9 cellular contexts compared by ENCODE assay signal in genomic region chr3:156664285-156665178, GRCh38. TPM values are rescaled to one million over a fixed set of nuclear protein-coding genes. Genes with fewer than 3 reads are reported as not detected.
A peak's percentile ranks its signal among the peaks of the same experiment; 100 is the strongest.
DNase-seq lines count a peak whose midpoint lies in the region; ATAC-seq and TF ChIP-seq lines count a peak whose summit lies in the region.
"Had no signal": no experiment of that assay in that cellular context is flagged by ENCODE, and none has a peak within 500 bp of the region (broad histone marks: within the 10 kb centered on the region; RNA-seq: fewer than 3 reads in every experiment).

No MANE protein-coding gene starts in this region.

- H3K9ac ChIP-seq in fibroblast of lung (ENCODE audit: insufficient read depth, low read length) (no peak overlapping the region), H9 (ENCODE audit: extremely low read depth, insufficient read length, low read length) (no peak overlapping the region)

- H3K56ac ChIP-seq in H9 (ENCODE audit: insufficient read length, low read depth, low read length) = no peak overlapping the region

- H3K36me3 ChIP-seq in fibroblast of lung (ENCODE audit: control insufficient read depth, insufficient read depth, low read length) = no peaks in the 10 kb centered on the region

- H3K27ac Mint-ChIP-seq in H9 = no peak overlapping the region

- H3K23ac ChIP-seq in H9 (ENCODE audit: insufficient read length, low read depth, low read length) = no peak overlapping the region

- no peaks in the 10 kb centered on the region for H3K9me3 Mint-ChIP-seq in H9

- no peak for TF ChIP-seq CTCF in GM13976 (IDR thresholded peaks at IDR 0.05; ENCODE audit: borderline replicate concordance, control extremely low read depth, extremely low read depth, insufficient read depth, missing control alignments)
- TF ChIP-seq CTCF in fibroblast of lung (conservative IDR thresholded peaks at IDR 0.05 in 1 of 2, IDR thresholded peaks at IDR 0.05 in 1 of 2; ENCODE audit: low read depth in 1 of 2, low read length in 2 of 2) = no peak
- TF ChIP-seq CTCF in H9 (conservative IDR thresholded peaks at IDR 0.05) = no peak

- H2BK120ac ChIP-seq in H9 (ENCODE audit: low read depth, low read length, poor library complexity, severe bottlenecking) = no peak overlapping the region

- peak overlapping the region; percentile 56 for H3K4me2 ChIP-seq in fibroblast of lung (ENCODE audit: extremely low read depth, insufficient read depth, low read length)
- no peak overlapping the region for H3K4me2 ChIP-seq in H9 (ENCODE audit: insufficient read depth, insufficient read length, low read length)

- peak; percentile 51 for DNase-seq in GM13976 (ENCODE audit: low spot score)
- DNase-seq in fibroblast of lung (ENCODE audit: low read depth in 2 of 2) = no peak
- no peak for DNase-seq in H9
- DNase-seq in stimulated activated CD4-positive, alpha-beta T cell treated with anti-CD3 and anti-CD28 coated beads, Interleukin-4, amount 100 ng/mL, for 1 hour = no peak
- DNase-seq in NCI-H1092 (lab: John Stamatoyannopoulos, UW) = no peak

- peak; percentile 76 for ATAC-seq in GM21381 (IDR thresholded peaks at IDR 0.05; ENCODE audit: unreplicated experiment)
- peak; percentile 79 for ATAC-seq in HG03432 (IDR thresholded peaks at IDR 0.05; ENCODE audit: unreplicated experiment)
- ATAC-seq in esophagus mucosa = no peak

- H2BK5ac ChIP-seq in H9 (ENCODE audit: insufficient read length, low read length) = no peak overlapping the region

- H3K27me3 ChIP-seq in fibroblast of lung (ENCODE audit: control insufficient read depth, insufficient read depth, low read length) (no peaks in the 10 kb centered on the region), H9 (ENCODE audit: insufficient read depth, low read length) (no peaks in the 10 kb centered on the region)

- H2BK15ac ChIP-seq in H9 (ENCODE audit: low read depth, low read length) = no peak overlapping the region

- H2AK5ac ChIP-seq in H9 (ENCODE audit: insufficient read length, low read length) = no peak overlapping the region

- no peaks in the 10 kb centered on the region for H3K36me3 Mint-ChIP-seq in H9 (ENCODE audit: insufficient read depth in 1 of 3, low read depth in 3 of 3)

- H2BK12ac ChIP-seq in H9 (ENCODE audit: insufficient read length, low read depth, low read length) = no peak overlapping the region

- no CpG with 5 or more reads among the region's 5 CpGs for WGBS in H9 (ENCODE audit: extremely low coverage, insufficient read length, low lambda C conversion rate)

- no peak overlapping the region for H3K4me3 ChIP-seq in fibroblast of lung (replicated peaks in 1 of 4; ENCODE audit: control extremely low read depth in 1 of 4, insufficient read depth in 1 of 4, low read depth in 3 of 4, low read length in 4 of 4)
- H3K4me3 ChIP-seq: lung had no signal

- H3K79me1 ChIP-seq in H9 (ENCODE audit: insufficient read depth, low read depth, low read length, poor library complexity, severe bottlenecking) = no peaks in the 10 kb centered on the region

- H2AFZ ChIP-seq in fibroblast of lung (ENCODE audit: low read length) (no peak overlapping the region), H9 (ENCODE audit: low read length) (no peak overlapping the region)

- H4K91ac ChIP-seq in H9 (ENCODE audit: insufficient read length, low read depth, low read length) = no peak overlapping the region

- no peak overlapping the region for H3K27ac ChIP-seq in fibroblast of lung (ENCODE audit: insufficient read depth, low read length)
- no peak overlapping the region for H3K27ac ChIP-seq in H9 (ENCODE audit: insufficient read length, low read depth, low read length)

- in situ Hi-C loops in GM13976 (cut with MboI; ENCODE audit: low sequenced_read_pairs, unreplicated experiment) = loop anchor here (10.0 to 25.0 kb wide), 2 partner anchors 120 to 502 kb away; no protein-coding TSS in a partner anchor

- H3T11ph ChIP-seq in H9 (ENCODE audit: low read length) = no peak overlapping the region

- H3K9me3 ChIP-seq in fibroblast of lung (ENCODE audit: control insufficient read depth, insufficient read depth, low read depth, low read length) (no peaks in the 10 kb centered on the region), H9 (ENCODE audit: control insufficient read depth, low read depth, low read length) (no peaks in the 10 kb centered on the region)

- no peak overlapping the region for H2BK20ac ChIP-seq in H9 (ENCODE audit: low read depth, low read length, poor library complexity, severe bottlenecking)

- H4K20me1 ChIP-seq in fibroblast of lung (ENCODE audit: control insufficient read depth, extremely low read depth, insufficient read depth, low read length) (no peaks in the 10 kb centered on the region), H9 (ENCODE audit: control insufficient read depth, insufficient read depth, insufficient read length) (no peaks in the 10 kb centered on the region)

- no peak overlapping the region for H4K8ac ChIP-seq in H9 (replicated peaks; ENCODE audit: insufficient read length, low read depth, low read length)

- H3K18ac ChIP-seq in H9 (ENCODE audit: insufficient read length, low read depth, low read length) = no peak overlapping the region

- H4K5ac ChIP-seq in H9 (ENCODE audit: insufficient read length, low read depth, low read length) = no peak overlapping the region

- no peak overlapping the region for H3K4ac ChIP-seq in H9 (ENCODE audit: low read depth, low read length)

- peaks cover 13 to 20% of the 10 kb centered on the region in 2 experiments for H3K4me1 Mint-ChIP-seq in H9

- no peaks in the 10 kb centered on the region for H3K23me2 ChIP-seq in H9 (ENCODE audit: insufficient read length, low read depth, low read length, poor library complexity, severe bottlenecking)

- H3K27me3 Mint-ChIP-seq in H9 (ENCODE audit: low read depth) = no peaks in the 10 kb centered on the region

- H3K79me2 ChIP-seq in fibroblast of lung (ENCODE audit: control insufficient read depth, insufficient read depth, low read length) = no peaks in the 10 kb centered on the region
- no peaks in the 10 kb centered on the region for H3K79me2 ChIP-seq in H9 (ENCODE audit: insufficient read depth, low read length)

- H3K4me3 Mint-ChIP-seq in H9 = no peak overlapping the region

- H3K4me1 ChIP-seq in fibroblast of lung (ENCODE audit: control insufficient read depth, extremely low read depth, insufficient read depth, low read length) (peaks cover 8% of the 10 kb centered on the region), H9 (ENCODE audit: insufficient read depth, low read length) (peaks cover 6% of the 10 kb centered on the region; the same call in 1 of the 2 replicates)

- H3K14ac ChIP-seq in H9 (ENCODE audit: insufficient read depth, low read length) = no peak overlapping the region

RNA-seq across cellular contexts. Expression of gene TIPARP, which starts 9.9 kb away (rescaled TPM):
- total RNA-seq in fibroblast of lung = 15.9 and 22.1 TPM in 2 replicates
- 8.6 and 11.8 TPM in 2 replicates for polyA plus RNA-seq in fibroblast of lung
- polyA plus RNA-seq in fibroblast of lung (2012) = 7.7 and 10.8 TPM in 2 replicates
- polyA minus RNA-seq in fibroblast of lung (ENCODE audit: low replicate concordance) = 5.3 and 9.9 TPM in 2 replicates
- total RNA-seq in H9 (2021) = 5.9 TPM in 2 replicates
- 34.4 TPM for total RNA-seq in esophagus mucosa
